1 cellular context compared by ENCODE assay signal in genomic region chr2:240208096-240208495, GRCh38.
TF ChIP-seq lines count a peak whose summit lies in the region.

No MANE protein-coding gene starts in this region.

TF ChIP-seq in H1, 55 proteins besides CTCF, POLR2A, EP300 and RAD21:
- TF ChIP-seq NRF1 (IDR thresholded peaks at IDR 0.05; ENCODE audit: low read depth, low read length), result no peak
